Comparison of ENCODE assay signal across 11 cellular contexts in genomic region chr12:54019111-54019811, GRCh38. TPM values are rescaled to one million over a fixed set of nuclear protein-coding genes. Genes with fewer than 3 reads are reported as not detected.
A peak's percentile ranks its signal among the peaks of the same experiment; 100 is the strongest.
DNase-seq lines count a peak whose midpoint lies in the region; ATAC-seq and TF ChIP-seq lines count a peak whose summit lies in the region.
"Had no signal": no experiment of that assay in that cellular context is flagged by ENCODE, and none has a peak within 500 bp of the region (broad histone marks: within the 10 kb centered on the region; RNA-seq: fewer than 3 reads in every experiment).

No MANE protein-coding gene starts in this region.

- TF ChIP-seq CTCF in BE2C (IDR thresholded peaks at IDR 0.05; ENCODE audit: low read depth, low read length) (no peak), fibroblast of villous mesenchyme (IDR thresholded peaks at IDR 0.05; ENCODE audit: insufficient read depth, low read depth, low read length) (no peak)

- in situ Hi-C loops in KBM-7 (cut with MboI; ENCODE audit: low pct_unique_long_range_greater_than_20kb, low sequenced_read_pairs), result no loop called here

- peak; percentile 2 for ATAC-seq in sciatic nerve
- no peak for ATAC-seq in GM19455 (IDR thresholded peaks at IDR 0.05; ENCODE audit: unreplicated experiment)
- no peak for ATAC-seq in GM21723 (IDR thresholded peaks at IDR 0.05; ENCODE audit: unreplicated experiment)
- ATAC-seq: activated CD8-positive, alpha-beta T cell treated with anti-CD3 and anti-CD28 coated beads for 36 hours had no signal

- no peaks in the 10 kb centered on the region for H3K36me3 ChIP-seq in BE2C

- intact Hi-C loops in sciatic nerve (cut with DNase I), result no loop called here

- no peaks in the 10 kb centered on the region for H3K9me3 ChIP-seq in BE2C

- peak overlapping the region; percentile 80 for H3K4me3 ChIP-seq in BE2C (ENCODE audit: low read depth, low read length)
- peak overlapping the region; percentile 95 for H3K4me3 ChIP-seq in fibroblast of villous mesenchyme (ENCODE audit: low read depth, low read length)

- H3K4me1 ChIP-seq in BE2C, result peaks cover 36% of the 10 kb centered on the region

- H3K27me3 ChIP-seq in BE2C, result no peaks in the 10 kb centered on the region

- DNase-seq in BE2C (no peak), NCI-H69 (lab: John Stamatoyannopoulos, UW) (peak; percentile 77), fibroblast of villous mesenchyme (ENCODE audit: low read depth) (peak; percentile 70), sciatic nerve (ENCODE audit: low spot score) (no peak), cerebellar cortex (ENCODE audit: low spot score) (no peak), KBM-7 (no peak)
- DNase-seq: activated CD8-positive, alpha-beta T cell treated with anti-CD3 and anti-CD28 coated beads for 36 hours; amygdala had no signal

RNA-seq across cellular contexts. Expression of gene HOXC6, which starts 9.0 kb away (rescaled TPM):
- 45.2 TPM for polyA plus RNA-seq in BE2C (2012; ENCODE audit: insufficient read depth, insufficient read length, low read depth)
- total RNA-seq in fibroblast of villous mesenchyme (1.6 and 1.7 TPM in 2 replicates), sciatic nerve (35.3 TPM)
- total RNA-seq: activated CD8-positive, alpha-beta T cell treated with anti-CD3 and anti-CD28 coated beads for 36 hours had no signal

RNA-seq across cellular contexts. Expression of gene HOXC8, which starts 10.5 kb away (rescaled TPM):
- polyA plus RNA-seq in BE2C (2012; ENCODE audit: insufficient read depth, insufficient read length, low read depth), result 24.8 TPM
- total RNA-seq in fibroblast of villous mesenchyme (0.86 and 2.6 TPM in 2 replicates), sciatic nerve (7.0 TPM)
- total RNA-seq: activated CD8-positive, alpha-beta T cell treated with anti-CD3 and anti-CD28 coated beads for 36 hours had no signal

RNA-seq across cellular contexts. Expression of gene HOXC5, which starts 13.6 kb away (rescaled TPM):
- polyA plus RNA-seq in BE2C (2012; ENCODE audit: insufficient read depth, insufficient read length, low read depth), result 8.1 TPM
- total RNA-seq in fibroblast of villous mesenchyme (0.43 and 1.3 TPM in 2 replicates), sciatic nerve (5.6 TPM)
- total RNA-seq: activated CD8-positive, alpha-beta T cell treated with anti-CD3 and anti-CD28 coated beads for 36 hours had no signal

RNA-seq across cellular contexts. Expression of gene HOXC9, which starts 19.3 kb away (rescaled TPM):
- polyA plus RNA-seq in BE2C (2012; ENCODE audit: insufficient read depth, insufficient read length, low read depth), result 33.9 TPM
- total RNA-seq in fibroblast of villous mesenchyme (0.86 and 7.4 TPM in 2 replicates), sciatic nerve (10.2 TPM)
- total RNA-seq: activated CD8-positive, alpha-beta T cell treated with anti-CD3 and anti-CD28 coated beads for 36 hours had no signal

RNA-seq across cellular contexts. Expression of gene HOXC10, which starts 34.3 kb away (rescaled TPM):
- 49.3 TPM for polyA plus RNA-seq in BE2C (2012; ENCODE audit: insufficient read depth, insufficient read length, low read depth)
- total RNA-seq in fibroblast of villous mesenchyme (0.43 and 5.2 TPM in 2 replicates), sciatic nerve (17.2 TPM)
- total RNA-seq: activated CD8-positive, alpha-beta T cell treated with anti-CD3 and anti-CD28 coated beads for 36 hours; HT-29 had no signal

Comparison
In these comparisons a context has a peak if more than half of its experiments do, and no peak if none do; other contexts are left out.
1. DNase-seq: peak in NCI-H69 (single experiment) and fibroblast of villous mesenchyme (single experiment); none in BE2C (single experiment), sciatic nerve (single experiment), cerebellar cortex (single experiment) and KBM-7 (single experiment).
2. RNA of gene HOXC6, which starts 9.0 kb away (total RNA-seq): 35.3 TPM in sciatic nerve (single experiment); 1.6 to 1.7 TPM in fibroblast of villous mesenchyme; every median in the first group is over 10 times any median in the second.